Comparison of ENCODE assay signal across 16 cellular contexts in genomic region chr6:109869398-109870165, GRCh38.
DNase-seq lines count a peak whose midpoint lies in the region; ATAC-seq and TF ChIP-seq lines count a peak whose summit lies in the region.
"Had no signal": no experiment of that assay in that cellular context is flagged by ENCODE, and none has a peak within 500 bp of the region (broad histone marks: within the 10 kb centered on the region; RNA-seq: fewer than 3 reads in every experiment).

No MANE protein-coding gene starts in this region.

- 55 to 63% methylated on average over 7 of the region's 7 CpGs for WGBS in aorta, 2 donors

- intact Hi-C loops in left ventricle myocardium inferior (cut with micrococcal nuclease) (no loop called here), aorta (cut with DNase I) (no loop called here)

- H3K27me3 ChIP-seq in cardiac muscle cell = no peaks in the 10 kb centered on the region
- H3K27me3 ChIP-seq in left ventricle myocardium inferior (ENCODE audit: low read depth) = no peaks in the 10 kb centered on the region
- no peaks in the 10 kb centered on the region for H3K27me3 ChIP-seq in aorta (ENCODE audit: control insufficient read depth in 1 of 2, insufficient read depth in 2 of 2, low read length in 1 of 2)
- H3K27me3 ChIP-seq: tibial artery had no signal

- no peak for TF ChIP-seq CTCF in cardiac muscle cell (IDR thresholded peaks at IDR 0.05; ENCODE audit: low read depth, low read length)
- no peak for TF ChIP-seq CTCF in left ventricle myocardium inferior (IDR thresholded peaks at IDR 0.05; ENCODE audit: borderline replicate concordance)
- no peak for TF ChIP-seq CTCF in fibroblast of mammary gland (conservative IDR thresholded peaks at IDR 0.05; ENCODE audit: control insufficient read depth, insufficient read depth, low read depth, low read length)

- H3K4me1 ChIP-seq in cardiac muscle cell (ENCODE audit: low read depth) = no peaks in the 10 kb centered on the region
- H3K4me1 ChIP-seq in left ventricle myocardium inferior = peaks cover 16% of the 10 kb centered on the region
- H3K4me1 ChIP-seq in aorta (ENCODE audit: control insufficient read depth in 1 of 2, insufficient read depth in 2 of 2, low read length in 2 of 2) = no peaks in the 10 kb centered on the region

- H3K27ac ChIP-seq in cardiac muscle cell (no peak overlapping the region), left ventricle myocardium inferior (replicated peaks) (no peak overlapping the region), aorta (ENCODE audit: low read depth in 1 of 2, low read length in 2 of 2) (no peak overlapping the region)
- H3K27ac ChIP-seq: parathyroid adenoma, tibial artery had no signal

- H3K9me3 ChIP-seq in cardiac muscle cell (ENCODE audit: low read depth) (no peaks in the 10 kb centered on the region), left ventricle myocardium inferior (replicated peaks) (no peaks in the 10 kb centered on the region), aorta (ENCODE audit: control insufficient read depth, low read length) (no peaks in the 10 kb centered on the region)
- H3K9me3 ChIP-seq: tibial artery had no signal

- DNase-seq in cardiac muscle cell (ENCODE audit: low read depth in 1 of 2, low spot score in 1 of 2) (peak; percentile 20 to 54), left ventricle myocardium inferior (no peak), fibroblast of mammary gland (ENCODE audit: low read depth) (peak; percentile 47), middle frontal gyrus (ENCODE audit: extremely low spot score, low spot score) (peak; percentile 49), aorta (no peak), dermis blood vessel endothelial cell (no peak), SIG-M5 (lab: John Stamatoyannopoulos, UW) (no peak)
- no peak for DNase-seq in stimulated activated naive CD8-positive, alpha-beta T cell treated with anti-CD3 and anti-CD28 coated beads, Interleukin-15, Interleukin-2, amounts not matched to agents 100 U/mL and 50 U/mL, for 24 hours
- DNase-seq: 8988T; CD4-positive, alpha-beta T cell; NCI-H187 treated with DMSO at 0.1 percent for 48 hours; NCI-H748 treated with DMSO at 0.1 percent for 48 hours; T-helper 1 cell; tibial artery had no signal

- no peak overlapping the region for H3K4me3 ChIP-seq in cardiac muscle cell
- no peak overlapping the region for H3K4me3 ChIP-seq in left ventricle myocardium inferior
- H3K4me3 ChIP-seq in fibroblast of mammary gland (ENCODE audit: control insufficient read depth, low read depth, low read length) = no peak overlapping the region
- no peak overlapping the region for H3K4me3 ChIP-seq in aorta (ENCODE audit: low read length in 2 of 2)
- H3K4me3 ChIP-seq: tibial artery had no signal

- no peaks in the 10 kb centered on the region for H3K36me3 ChIP-seq in cardiac muscle cell
- no peaks in the 10 kb centered on the region for H3K36me3 ChIP-seq in left ventricle myocardium inferior
- H3K36me3 ChIP-seq in aorta (ENCODE audit: control insufficient read depth in 1 of 2, insufficient read depth in 2 of 2, low read length in 1 of 2) = no peaks in the 10 kb centered on the region
- H3K36me3 ChIP-seq: tibial artery had no signal

- peak; percentile 26 for ATAC-seq in aorta (ENCODE audit: low FRiP score)
- no peak for ATAC-seq in stimulated activated naive CD8-positive, alpha-beta T cell treated with anti-CD3 and anti-CD28 coated beads, Interleukin-15, Interleukin-2, amounts not matched to agents 100 U/mL and 50 U/mL, for 24 hours
- ATAC-seq: activated naive CD4-positive, alpha-beta T cell treated with anti-CD3 and anti-CD28 coated beads, Interleukin-2, amount 50 U/mL, for 72 hours had no signal

Comparison
In these comparisons a context has a peak if more than half of its experiments do, and no peak if none do; other contexts are left out.
1. DNase-seq: peak in cardiac muscle cell (2 of 2), fibroblast of mammary gland (single experiment) and middle frontal gyrus (single experiment); none in left ventricle myocardium inferior (single experiment), aorta (0 of 2), dermis blood vessel endothelial cell (single experiment), SIG-M5 (single experiment) and stimulated activated naive CD8-positive, alpha-beta T cell treated with anti-CD3 and anti-CD28 coated beads, Interleukin-15, Interleukin-2, amounts not matched to agents 100 U/mL and 50 U/mL, for 24 hours (single experiment).